ENCODE assay signal across 8 cellular contexts in the genomic region with DNA sequence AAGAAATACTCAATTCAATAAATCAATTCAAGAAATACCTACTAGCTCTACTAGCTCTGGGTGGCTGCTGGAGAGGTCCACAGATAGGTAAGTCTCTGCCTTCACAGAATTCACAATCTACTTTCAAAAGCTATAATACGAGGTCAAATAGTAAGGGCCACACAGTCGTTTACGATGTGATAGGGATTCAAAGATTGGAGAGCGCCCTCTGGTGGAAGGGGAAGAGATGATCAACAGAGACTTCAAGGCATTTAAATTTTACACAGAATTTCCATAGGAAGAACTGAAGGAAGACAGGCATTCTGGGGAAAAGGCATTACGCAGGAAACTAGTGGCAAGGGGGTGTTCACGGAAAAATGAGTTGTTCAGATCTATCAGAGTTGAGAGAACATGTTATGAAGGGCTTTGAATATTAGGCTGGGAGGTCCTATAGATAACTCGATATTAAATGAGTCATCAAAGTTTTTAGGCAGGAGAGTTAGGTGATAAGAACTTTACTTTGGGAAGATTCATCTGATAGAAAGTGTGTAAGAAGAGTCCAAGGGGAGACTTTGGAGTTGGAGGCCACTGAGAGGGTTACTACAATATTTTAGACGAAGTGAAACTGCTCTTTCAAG.
A peak's percentile ranks its signal among the peaks of the same experiment; 100 is the strongest.
DNase-seq lines count a peak whose midpoint lies in the region; ATAC-seq and TF ChIP-seq lines count a peak whose summit lies in the region.

No MANE protein-coding gene starts in this region.

- no peak overlapping the region for H3K27ac ChIP-seq in osteoblast (ENCODE audit: low read depth, low read length)
- H3K27ac ChIP-seq in upper lobe of right lung, result no peak overlapping the region

- DNase-seq in COR-L47 (lab: John Stamatoyannopoulos, UW) (peak; percentile 60), HuH-7 (ENCODE audit: low spot score) (peak; percentile 23), OCI-M2 (lab: John Stamatoyannopoulos, UW; ENCODE audit: unreplicated experiment) (peak; percentile 5), activated T-cell treated with anti-CD3 and anti-CD28 coated beads for 4 hours (peak; percentile 48), fibroblast of mammary gland (ENCODE audit: low read depth) (peak; percentile 75), osteoblast (ENCODE audit: insufficient read length, low spot score, missing footprints) (no peak), upper lobe of right lung (no peak)

- H2AFZ ChIP-seq in osteoblast (ENCODE audit: low read length), result peak overlapping the region; percentile 67

- H3K4me3 ChIP-seq in fibroblast of mammary gland (ENCODE audit: control insufficient read depth, low read depth, low read length) (no peak overlapping the region), osteoblast (ENCODE audit: insufficient read depth, low read length) (peak overlapping the region; percentile 36), upper lobe of right lung (no peak overlapping the region)

- H3K36me3 ChIP-seq in osteoblast (ENCODE audit: insufficient read depth, low read length) (no peaks in the 10 kb centered on the region), upper lobe of right lung (no peaks in the 10 kb centered on the region)

- H3K27me3 ChIP-seq in osteoblast (ENCODE audit: insufficient read depth, low read length) (no peaks in the 10 kb centered on the region), upper lobe of right lung (no peaks in the 10 kb centered on the region)

- peak; percentile 77 for ATAC-seq in upper lobe of right lung
- ATAC-seq in GM19397 (IDR thresholded peaks at IDR 0.05; ENCODE audit: unreplicated experiment), result no peak

- H3K79me2 ChIP-seq in osteoblast (ENCODE audit: insufficient read depth, low read length), result peaks cover 7% of the 10 kb centered on the region

- H3K4me1 ChIP-seq in osteoblast (ENCODE audit: insufficient read depth, low read length) (peaks cover 8% of the 10 kb centered on the region), upper lobe of right lung (no peaks in the 10 kb centered on the region)

- intact Hi-C loops in upper lobe of right lung (cut with DNase I), result no loop called here

- H3K9me3 ChIP-seq in osteoblast (ENCODE audit: low read depth, low read length) (no peaks in the 10 kb centered on the region), upper lobe of right lung (no peaks in the 10 kb centered on the region)

- H3K4me2 ChIP-seq in osteoblast (ENCODE audit: insufficient read depth, low read length), result peak overlapping the region; percentile 70

- no peaks in the 10 kb centered on the region for H4K20me1 ChIP-seq in osteoblast (ENCODE audit: insufficient read depth, low read length)

- TF ChIP-seq CTCF in fibroblast of mammary gland (conservative IDR thresholded peaks at IDR 0.05; ENCODE audit: control insufficient read depth, insufficient read depth, low read depth, low read length) (peak; percentile 77), osteoblast (IDR thresholded peaks at IDR 0.05; ENCODE audit: extremely low read depth, low read depth, low read length) (peak; percentile 80), upper lobe of right lung (IDR thresholded peaks at IDR 0.05) (peak; percentile 78)

Comparison
In these comparisons a context has a peak if more than half of its experiments do, and no peak if none do; other contexts are left out.
1. DNase-seq: peak in COR-L47 (single experiment), HuH-7 (single experiment), OCI-M2 (single experiment), activated T-cell treated with anti-CD3 and anti-CD28 coated beads for 4 hours (single experiment) and fibroblast of mammary gland (single experiment); none in osteoblast (single experiment) and upper lobe of right lung (single experiment).
2. Peak in every context shown above with its lines, with median percentiles within 50 percentile points of each other: CTCF ChIP-seq.